8 cellular contexts compared by ENCODE assay signal in genomic region chr2:210577263-210578071, GRCh38. TPM values are rescaled to one million over a fixed set of nuclear protein-coding genes. Genes with fewer than 3 reads are reported as not detected.
A peak's percentile ranks its signal among the peaks of the same experiment; 100 is the strongest.
DNase-seq lines count a peak whose midpoint lies in the region; ATAC-seq, FAIRE-seq and TF ChIP-seq lines count a peak whose summit lies in the region.

No MANE protein-coding gene starts in this region.

- FAIRE-seq in HTR-8/SVneo (lab: Jason Lieb, UNC), result no peak

- no peak overlapping the region for H3K27ac ChIP-seq in right atrium auricular region

- no peaks in the 10 kb centered on the region for H3K4me1 ChIP-seq in right atrium auricular region

- no peaks in the 10 kb centered on the region for H3K27me3 ChIP-seq in right atrium auricular region

- DNase-seq in right atrium auricular region (ENCODE audit: low spot score) (no peak), Right ventricle myocardium inferior (ENCODE audit: missing footprints) (no peak), HTR-8/SVneo (ENCODE audit: insufficient read length, low spot score) (peak; percentile 14), RKO (ENCODE audit: low spot score) (peak; percentile 75), epithelial cell of proximal tubule (ENCODE audit: low read depth) (no peak), omental fat pad (ENCODE audit: low spot score) (no peak)
- no peak for DNase-seq in stimulated activated CD8-positive, alpha-beta memory T cell treated with anti-CD3 and anti-CD28 coated beads, Interleukin-4, amount 100 ng/mL, for 48 hours

- peak; percentile 33 to 74 for TF ChIP-seq CTCF in right atrium auricular region (IDR thresholded peaks at IDR 0.05)
- peak; percentile 83 for TF ChIP-seq CTCF in epithelial cell of proximal tubule (conservative IDR thresholded peaks at IDR 0.05; ENCODE audit: low read depth, low read length)
- TF ChIP-seq CTCF in omental fat pad (IDR thresholded peaks at IDR 0.05), result no peak

- H3K9me3 ChIP-seq in right atrium auricular region, result no peaks in the 10 kb centered on the region

- intact Hi-C loops in Right ventricle myocardium inferior (cut with DNase I), result no loop called here

- ATAC-seq in Right ventricle myocardium inferior (no peak), GM21737 (IDR thresholded peaks at IDR 0.05; ENCODE audit: unreplicated experiment) (peak; percentile 82), omental fat pad (ENCODE audit: low FRiP score) (peak; percentile 37)

- H3K4me3 ChIP-seq in right atrium auricular region, result no peak overlapping the region
- H3K4me3 ChIP-seq in epithelial cell of proximal tubule (ENCODE audit: low read depth, low read length), result no peak overlapping the region

- H3K36me3 ChIP-seq in right atrium auricular region, result no peaks in the 10 kb centered on the region

RNA-seq across cellular contexts. Expression of gene CPS1, which starts 21.1 kb away (rescaled TPM):
- total RNA-seq in right atrium auricular region (1 to 10 TPM; 1.9 to 2.2 TPM), Right ventricle myocardium inferior (3.0 TPM), epithelial cell of proximal tubule (2.2 and 2.8 TPM in 2 replicates), omental fat pad (1 to 10 TPM; 2.3 to 9.5 (median 2.9) TPM)

Comparison
In these comparisons a context has a peak if more than half of its experiments do, and no peak if none do; other contexts are left out.
1. DNase-seq: peak in HTR-8/SVneo (single experiment) and RKO (single experiment); none in right atrium auricular region (single experiment), Right ventricle myocardium inferior (single experiment), epithelial cell of proximal tubule (single experiment), omental fat pad (single experiment) and stimulated activated CD8-positive, alpha-beta memory T cell treated with anti-CD3 and anti-CD28 coated beads, Interleukin-4, amount 100 ng/mL, for 48 hours (single experiment).
2. CTCF ChIP-seq: peak in right atrium auricular region (2 of 2) and epithelial cell of proximal tubule (single experiment); none in omental fat pad (0 of 3).